In genomic region chr3:10350324-10350985, GRCh38 we compare ENCODE assay signal across 29 cellular contexts. TPM values are rescaled to one million over a fixed set of nuclear protein-coding genes. Genes with fewer than 3 reads are reported as not detected.
"Had no signal": no experiment of that assay in that cellular context is flagged by ENCODE, and none has a peak within 500 bp of the region (broad histone marks: within the 10 kb centered on the region; RNA-seq: fewer than 3 reads in every experiment).

No MANE protein-coding gene starts in this region.

- DNase-seq: activated CD4-positive, alpha-beta T cell treated with anti-CD3 and anti-CD28 coated beads, Interleukin-2, amount 10 ng/mL, durations not matched to agents 7 days and 5 days; activated CD8-positive, alpha-beta memory T cell treated with anti-CD3 and anti-CD28 coated beads, Interleukin-2, amount 10 ng/mL, durations not matched to agents 7 days and 5 days; activated CD8-positive, alpha-beta T cell treated with anti-CD3 and anti-CD28 coated beads for 36 hours; activated gamma-delta T cell; activated T-cell treated with anti-CD3 and anti-CD28 coated beads for 4 hours; brain microvascular endothelial cell; central memory CD4-positive, alpha-beta T cell; effector memory CD8-positive, alpha-beta T cell; left colon; mesenchymal stem cell; mucosa of descending colon; nephron progenitor cell; nucleus accumbens; stimulated activated CD4-positive, alpha-beta T cell treated with anti-CD3 and anti-CD28 coated beads, Interleukin-2, amount 100 ng/mL, for 24 hours; stomach; T-helper 17 cell; trophoblast cell; uterus had no signal

- H3K36me3 ChIP-seq: ascending aorta, brain microvascular endothelial cell, esophagus muscularis mucosa, gastroesophageal sphincter, heart left ventricle, stomach, uterus had no signal

- H3K27me3 ChIP-seq: ascending aorta, brain microvascular endothelial cell, dorsolateral prefrontal cortex, right lobe of liver, uterus had no signal

- ATAC-seq: activated CD8-positive, alpha-beta memory T cell treated with anti-CD3 and anti-CD28 coated beads, Interleukin-2, amount 10 ng/mL, durations not matched to agents 7 days and 5 days; activated CD8-positive, alpha-beta T cell treated with anti-CD3 and anti-CD28 coated beads for 36 hours; effector memory CD8-positive, alpha-beta T cell; gastroesophageal sphincter; heart left ventricle; mucosa of descending colon; right lobe of liver; stimulated activated effector memory CD8-positive, alpha-beta T cell treated with anti-CD3 and anti-CD28 coated beads, Interleukin-12 subunit alpha, Interleukin-12 subunit beta, amount 100 ng/mL, for 72 hours; T-helper 17 cell had no signal

- H3K27ac Mint-ChIP-seq: activated CD4-positive, alpha-beta T cell treated with anti-CD3 and anti-CD28 coated beads, Interleukin-2, amount 10 ng/mL, durations not matched to agents 7 days and 5 days; activated CD8-positive, alpha-beta memory T cell treated with anti-CD3 and anti-CD28 coated beads, Interleukin-2, amount 10 ng/mL, durations not matched to agents 7 days and 5 days; activated CD8-positive, alpha-beta T cell treated with anti-CD3 and anti-CD28 coated beads for 36 hours; activated naive CD4-positive, alpha-beta T cell treated with anti-CD3 and anti-CD28 coated beads, Interleukin-2, amount 50 U/mL, for 24 hours; activated T-helper 1 cell treated with anti-CD3 and anti-CD28 coated beads, Interleukin-12 subunit alpha, Interleukin-12 subunit beta, Interleukin-2, Interleukin-4 antibody, amounts not matched to agents 30 ng/mL and 10 ng/mL and 1 ng/mL, durations not matched to agents 14 hours and 24 hours and 36 hours; effector memory CD8-positive, alpha-beta T cell; nephron progenitor cell; stimulated activated effector memory CD8-positive, alpha-beta T cell treated with anti-CD3 and anti-CD28 coated beads, Interleukin-12 subunit alpha, Interleukin-12 subunit beta, amount 100 ng/mL, for 72 hours; T-helper 17 cell had no signal

- H3K4me1 ChIP-seq: right lobe of liver, stomach, uterus had no signal

- H3K9me3 Mint-ChIP-seq: activated CD4-positive, alpha-beta T cell treated with anti-CD3 and anti-CD28 coated beads, Interleukin-2, amount 10 ng/mL, durations not matched to agents 7 days and 5 days; activated CD8-positive, alpha-beta T cell treated with anti-CD3 and anti-CD28 coated beads for 36 hours; activated naive CD4-positive, alpha-beta T cell treated with anti-CD3 and anti-CD28 coated beads, Interleukin-2, amount 50 U/mL, for 24 hours; activated T-helper 1 cell treated with anti-CD3 and anti-CD28 coated beads, Interleukin-12 subunit alpha, Interleukin-12 subunit beta, Interleukin-2, Interleukin-4 antibody, amounts not matched to agents 30 ng/mL and 10 ng/mL and 1 ng/mL, durations not matched to agents 14 hours and 24 hours and 36 hours; effector memory CD8-positive, alpha-beta T cell; nephron progenitor cell; stimulated activated effector memory CD8-positive, alpha-beta T cell treated with anti-CD3 and anti-CD28 coated beads, Interleukin-12 subunit alpha, Interleukin-12 subunit beta, amount 100 ng/mL, for 72 hours had no signal

- H3K27ac ChIP-seq: ascending aorta, brain microvascular endothelial cell, esophagus muscularis mucosa, gastroesophageal sphincter, heart left ventricle, right lobe of liver, skin epidermis, stomach, uterus had no signal

- H3K4me3 Mint-ChIP-seq: activated CD4-positive, alpha-beta T cell treated with anti-CD3 and anti-CD28 coated beads, Interleukin-2, amount 10 ng/mL, durations not matched to agents 7 days and 5 days; activated CD8-positive, alpha-beta memory T cell treated with anti-CD3 and anti-CD28 coated beads, Interleukin-2, amount 10 ng/mL, durations not matched to agents 7 days and 5 days; activated CD8-positive, alpha-beta T cell treated with anti-CD3 and anti-CD28 coated beads for 36 hours; activated naive CD4-positive, alpha-beta T cell treated with anti-CD3 and anti-CD28 coated beads, Interleukin-2, amount 50 U/mL, for 24 hours; activated T-helper 1 cell treated with anti-CD3 and anti-CD28 coated beads, Interleukin-12 subunit alpha, Interleukin-12 subunit beta, Interleukin-2, Interleukin-4 antibody, amounts not matched to agents 30 ng/mL and 10 ng/mL and 1 ng/mL, durations not matched to agents 14 hours and 24 hours and 36 hours; effector memory CD8-positive, alpha-beta T cell; nephron progenitor cell; stimulated activated effector memory CD8-positive, alpha-beta T cell treated with anti-CD3 and anti-CD28 coated beads, Interleukin-12 subunit alpha, Interleukin-12 subunit beta, amount 100 ng/mL, for 72 hours; T-helper 17 cell had no signal

- H3K36me3 Mint-ChIP-seq: activated CD8-positive, alpha-beta memory T cell treated with anti-CD3 and anti-CD28 coated beads, Interleukin-2, amount 10 ng/mL, durations not matched to agents 7 days and 5 days; activated naive CD4-positive, alpha-beta T cell treated with anti-CD3 and anti-CD28 coated beads, Interleukin-2, amount 50 U/mL, for 24 hours; stimulated activated effector memory CD8-positive, alpha-beta T cell treated with anti-CD3 and anti-CD28 coated beads, Interleukin-12 subunit alpha, Interleukin-12 subunit beta, amount 100 ng/mL, for 72 hours had no signal

- H3K4me1 Mint-ChIP-seq: activated CD4-positive, alpha-beta T cell treated with anti-CD3 and anti-CD28 coated beads, Interleukin-2, amount 10 ng/mL, durations not matched to agents 7 days and 5 days; activated CD8-positive, alpha-beta memory T cell treated with anti-CD3 and anti-CD28 coated beads, Interleukin-2, amount 10 ng/mL, durations not matched to agents 7 days and 5 days; stimulated activated effector memory CD8-positive, alpha-beta T cell treated with anti-CD3 and anti-CD28 coated beads, Interleukin-12 subunit alpha, Interleukin-12 subunit beta, amount 100 ng/mL, for 72 hours had no signal

- H3K9me3 ChIP-seq: ascending aorta, esophagus muscularis mucosa, gastroesophageal sphincter, heart left ventricle, mucosa of descending colon, right lobe of liver, stomach, uterus had no signal

- H3K27me3 Mint-ChIP-seq: activated naive CD4-positive, alpha-beta T cell treated with anti-CD3 and anti-CD28 coated beads, Interleukin-2, amount 50 U/mL, for 24 hours had no signal

- H3K4me3 ChIP-seq: ascending aorta, dorsolateral prefrontal cortex, esophagus muscularis mucosa, gastroesophageal sphincter, heart left ventricle, mucosa of descending colon, right lobe of liver, skin epidermis, stomach, uterus had no signal

RNA-seq across cellular contexts. Expression of gene GHRL, which starts 57.7 kb away (rescaled TPM):
- total RNA-seq: ascending aorta, lower leg skin had no signal
